12 cellular contexts compared by ENCODE assay signal in genomic region chr6:163398796-163399195, GRCh38. TPM values are rescaled to one million over a fixed set of nuclear protein-coding genes. Genes with fewer than 3 reads are reported as not detected.
DNase-seq lines count a peak whose midpoint lies in the region; ATAC-seq and TF ChIP-seq lines count a peak whose summit lies in the region.
"Had no signal": no experiment of that assay in that cellular context is flagged by ENCODE, and none has a peak within 500 bp of the region (broad histone marks: within the 10 kb centered on the region; RNA-seq: fewer than 3 reads in every experiment).

No MANE protein-coding gene starts in this region.

- DNase-seq in breast epithelium (ENCODE audit: low spot score in 2 of 2) (peak in 1 of 2 donors; percentile 63), MCF 10A (ENCODE audit: unreplicated experiment) (no peak), RPMI8226 (peak; percentile 67), inferior parietal cortex (ENCODE audit: extremely low spot score) (peak; percentile 44), transverse colon (peak; percentile 45), HEK293T (ENCODE audit: extremely low spot score) (no peak), D341Med (ENCODE audit: low spot score) (no peak)
- DNase-seq: NK-92 treated with Interleukin-12 subunit alpha and Interleukin-12 subunit beta, amount 100 ng/mL, for 24 hours had no signal

- H3K4me1 ChIP-seq in breast epithelium (no peaks in the 10 kb centered on the region), transverse colon (peaks cover 0 to 6% (median 0%) of the 10 kb centered on the region in 4 donors)

- TF ChIP-seq EP300 in transverse colon (IDR thresholded peaks at IDR 0.05; ENCODE audit: low read depth): no peak

- H3K4me1 Mint-ChIP-seq in MCF 10A (ENCODE audit: insufficient read depth, unreplicated experiment): no peaks in the 10 kb centered on the region

- no peaks in the 10 kb centered on the region for H3K9me3 ChIP-seq in breast epithelium
- no peaks in the 10 kb centered on the region for H3K9me3 ChIP-seq in transverse colon

- POLR2A ChIA-PET in MCF 10A (lab: Yijun Ruan, JAX): no interaction called here
- POLR2A ChIA-PET in HEK293T (lab: Yijun Ruan, JAX): no interaction called here

- ATAC-seq in GM19324 (IDR thresholded peaks at IDR 0.05; ENCODE audit: low FRiP score, unreplicated experiment): no peak

- no peaks in the 10 kb centered on the region for H3K27me3 Mint-ChIP-seq in MCF 10A (ENCODE audit: insufficient read depth, unreplicated experiment)

- H3K36me3 ChIP-seq in breast epithelium (no peaks in the 10 kb centered on the region), transverse colon (no peaks in the 10 kb centered on the region)

- no peak overlapping the region for H3K4me3 ChIP-seq in breast epithelium
- no peak overlapping the region for H3K4me3 ChIP-seq in transverse colon
- H3K4me3 ChIP-seq: coronary artery had no signal

- CTCF ChIA-PET in MCF 10A (lab: Yijun Ruan, JAX): no interaction called here
- CTCF ChIA-PET in HEK293T (lab: Yijun Ruan, JAX): interaction anchor here (0.8 kb wide), 1 partner anchor 33 kb away, joined by 3 read pairs; no protein-coding TSS in a partner anchor

- H3K9me3 Mint-ChIP-seq in MCF 10A (ENCODE audit: unreplicated experiment): no peaks in the 10 kb centered on the region
- H3K9me3 Mint-ChIP-seq: activated T-helper 2 cell treated with anti-CD3 and anti-CD28 coated beads, Interferon-gamma antibody, Interleukin-2, Interleukin-4, amounts not matched to agents 10 μg/mL and 5 μg/mL and 100 μg/mL, durations not matched to agents 14 hours and 24 hours and 36 hours; nephron had no signal

- in situ Hi-C loops in transverse colon (cut with MboI; ENCODE audit: low pct_ligation_motif_present in 1 of 4, low pct_unique_long_range_greater_than_20kb in 1 of 4, low sequenced_read_pairs in 3 of 4): no loop called here

- H3K27ac ChIP-seq in breast epithelium (peak overlapping the region; percentile 32 to 61), transverse colon (no peak overlapping the region)

- no peak overlapping the region for H3K4me3 Mint-ChIP-seq in MCF 10A (ENCODE audit: unreplicated experiment)
- H3K4me3 Mint-ChIP-seq: nephron had no signal

- intact Hi-C loops in breast epithelium (cut with DNase I; ENCODE audit: low total_unique reads) (no loop called here), MCF 10A (cut with micrococcal nuclease) (no loop called here), transverse colon (cut with DNase I; ENCODE audit: low total_unique reads) (no loop called here)

- WGBS in transverse colon (ENCODE audit: low coverage in 1 of 2), 2 donors: 71 to 75% methylated on average over 5 to 9 of the region's 9 CpGs

- BruUV-seq in MCF 10A (replicated peaks; lab: Mats Ljungman, UMichigan): no TSS peak

- no peaks in the 10 kb centered on the region for H3K27me3 ChIP-seq in breast epithelium
- no peaks in the 10 kb centered on the region for H3K27me3 ChIP-seq in transverse colon

- TF ChIP-seq CTCF in breast epithelium (IDR thresholded peaks at IDR 0.05) (no peak), MCF 10A (IDR thresholded peaks at IDR 0.05; ENCODE audit: unreplicated experiment) (no peak), transverse colon (IDR thresholded peaks at IDR 0.05) (no peak)

- H3K36me3 Mint-ChIP-seq in MCF 10A (ENCODE audit: insufficient read depth, unreplicated experiment): no peaks in the 10 kb centered on the region

- TF ChIP-seq POLR2A in breast epithelium (IDR thresholded peaks at IDR 0.05) (no peak), transverse colon (IDR thresholded peaks at IDR 0.05) (no peak)

- no peak overlapping the region for H3K27ac Mint-ChIP-seq in MCF 10A (ENCODE audit: low read depth, unreplicated experiment)
- H3K27ac Mint-ChIP-seq: activated T-helper 2 cell treated with anti-CD3 and anti-CD28 coated beads, Interferon-gamma antibody, Interleukin-2, Interleukin-4, amounts not matched to agents 10 μg/mL and 5 μg/mL and 100 μg/mL, durations not matched to agents 14 hours and 24 hours and 36 hours had no signal

TF ChIP-seq in HEK293T, 16 proteins besides CTCF, POLR2A, EP300 and RAD21:
- TF ChIP-seq HDGF (IDR thresholded peaks at IDR 0.05; ENCODE audit: borderline replicate concordance): no peak
- TF ChIP-seq FOXM1 (IDR thresholded peaks at IDR 0.05; ENCODE audit: borderline replicate concordance): no peak
- TF ChIP-seq FOXA1 (IDR thresholded peaks at IDR 0.05): no peak
- no peak for TF ChIP-seq ELF4 (IDR thresholded peaks at IDR 0.05)
- TF ChIP-seq SUZ12 (IDR thresholded peaks at IDR 0.05): no peak
- no peak for TF ChIP-seq TARDBP (IDR thresholded peaks at IDR 0.05)
- no peak for TF ChIP-seq SP1 (IDR thresholded peaks at IDR 0.05)
- TF ChIP-seq BHLHE40 (IDR thresholded peaks at IDR 0.05; ENCODE audit: borderline replicate concordance): no peak
- TF ChIP-seq PKNOX1 (IDR thresholded peaks at IDR 0.05): no peak
- TF ChIP-seq L3MBTL2 (conservative IDR thresholded peaks at IDR 0.05): no peak
- TF ChIP-seq LEF1 (IDR thresholded peaks at IDR 0.05; ENCODE audit: borderline replicate concordance): no peak
- TF ChIP-seq NFRKB (IDR thresholded peaks at IDR 0.05): no peak

RNA-seq across cellular contexts. Expression of gene QKI, which starts 15.7 kb away (rescaled TPM):
- total RNA-seq in breast epithelium (100 to 1,000 TPM; 158 to 304 (median 172) TPM), MCF 10A (2022) (272 and 295 TPM in 2 replicates), transverse colon (10 to 100 TPM in 3 of 4 donors, 1 to 10 TPM in 1; 8.4 to 41.8 (median 22.7) TPM)

Comparison
In these comparisons a context has a peak if more than half of its experiments do, and no peak if none do; other contexts are left out.
1. DNase-seq: peak in RPMI8226 (single experiment), inferior parietal cortex (single experiment) and transverse colon (single experiment); none in MCF 10A (single experiment), HEK293T (single experiment) and D341Med (single experiment).
2. H3K27ac ChIP-seq: peak in breast epithelium (2 of 2); none in transverse colon (0 of 4).